1 cellular context compared by ENCODE assay signal in genomic region chr1:27868932-27869718, GRCh38.
TF ChIP-seq lines count a peak whose summit lies in the region.

No MANE protein-coding gene starts in this region.

TF ChIP-seq in K562, 482 proteins besides CTCF, POLR2A, EP300 and RAD21 (continued from another document):
- TF ChIP-seq ZNF592 (IDR thresholded peaks at IDR 0.05) (no peak; the same call in 1 of the 2 replicates), CTCFL (IDR thresholded peaks at IDR 0.05; ENCODE audit: borderline replicate concordance, insufficient read depth, low read depth, low read length, poor library complexity, severe bottlenecking) (no peak), PREB (CRISPR knock-in tag; IDR thresholded peaks at IDR 0.05) (no peak), FIP1L1 (IDR thresholded peaks at IDR 0.05; ENCODE audit: low read depth, low read length, poor library complexity, severe bottlenecking) (no peak), EZH2 (IDR thresholded peaks at IDR 0.05; ENCODE audit: borderline replicate concordance, low read depth, low read length) (no peak), THRAP3 (IDR thresholded peaks at IDR 0.05; ENCODE audit: borderline replicate concordance) (no peak), RBFOX2 (IDR thresholded peaks at IDR 0.05; ENCODE audit: low read depth, low read length) (peak; percentile 63), SRF (CRISPR knock-in tag; IDR thresholded peaks at IDR 0.05) (peak in 1 of 2 experiments; percentile 30; a peak in 1 of 4 replicates), RBM25 (IDR thresholded peaks at IDR 0.05; ENCODE audit: low read depth, low read length, severe bottlenecking) (no peak), SAFB2 (IDR thresholded peaks at IDR 0.05; ENCODE audit: borderline replicate concordance, low read depth, low read length, severe bottlenecking) (no peak), BDP1 (IDR thresholded peaks at IDR 0.05; ENCODE audit: insufficient read depth, insufficient read length) (no peak), TRIM28 (IDR thresholded peaks at IDR 0.05) (no peak), ZFPM2 (CRISPR knock-in tag; IDR thresholded peaks at IDR 0.05) (no peak), NRF1 (conservative IDR thresholded peaks at IDR 0.05 in 1 of 2, IDR thresholded peaks at IDR 0.05 in 1 of 2) (0 out of 4 replicates have a peak, but pooled peaks of 1 of the 2 experiments have one; percentile 17), RBM17 (IDR thresholded peaks at IDR 0.05; ENCODE audit: borderline replicate concordance, low read depth, low read length) (no peak), ZNF655 (CRISPR knock-in tag; IDR thresholded peaks at IDR 0.05) (no peak)
